ENCODE assay signal across 18 cellular contexts in genomic region chr1:45722809-45723208, GRCh38. TPM values are rescaled to one million over a fixed set of nuclear protein-coding genes. Genes with fewer than 3 reads are reported as not detected.
DNase-seq lines count a peak whose midpoint lies in the region; ATAC-seq, FAIRE-seq and TF ChIP-seq lines count a peak whose summit lies in the region.
"Had no signal": no experiment of that assay in that cellular context is flagged by ENCODE, and none has a peak within 500 bp of the region (broad histone marks: within the 10 kb centered on the region; RNA-seq: fewer than 3 reads in every experiment).

No MANE protein-coding gene starts in this region.

- peak; percentile 10 for DNase-seq in GM04504 (ENCODE audit: low read depth)
- peak; percentile 64 for DNase-seq in NB4 (ENCODE audit: low read depth)
- DNase-seq in erythroblast (lab: John Stamatoyannopoulos, UW): peak; percentile 25 to 73
- DNase-seq in osteocyte (ENCODE audit: extremely low spot score, unreplicated experiment): no peak
- DNase-seq in NCI-H2029 (lab: John Stamatoyannopoulos, UW): no peak
- no peak for DNase-seq in D721Med (ENCODE audit: insufficient read length, low spot score)
- DNase-seq in NCI-H2081 (lab: John Stamatoyannopoulos, UW): no peak
- DNase-seq: activated CD4-positive, alpha-beta T cell treated with anti-CD3 and anti-CD28 coated beads, Interleukin-2, amount 50 U/mL, for 48 hours; activated T-cell treated with anti-CD3 and anti-CD28 coated beads, Interleukin-2, amount 50 U/mL, for 4 hours; CD4-positive, CD25-positive, alpha-beta regulatory T cell; DMS79; NCI-H1436; stimulated activated naive CD8-positive, alpha-beta T cell treated with anti-CD3 and anti-CD28 coated beads, Interleukin-15, amount 100 ng/mL, for 72 hours had no signal

- no peak for ATAC-seq in GM18907 (IDR thresholded peaks at IDR 0.05; ENCODE audit: unreplicated experiment)
- ATAC-seq: activated naive CD4-positive, alpha-beta T cell treated with anti-CD3 and anti-CD28 coated beads, Interleukin-2, amount 50 U/mL, for 72 hours; activated T-cell treated with anti-CD3 and anti-CD28 coated beads, Interleukin-2, amount 50 U/mL, for 4 hours; stimulated activated naive CD8-positive, alpha-beta T cell treated with anti-CD3 and anti-CD28 coated beads, Interleukin-15, amount 100 ng/mL, for 72 hours had no signal

- H3K27ac Mint-ChIP-seq in osteocyte (ENCODE audit: unreplicated experiment): peak overlapping the region; percentile 33
- H3K27ac Mint-ChIP-seq: activated naive CD4-positive, alpha-beta T cell treated with anti-CD3 and anti-CD28 coated beads, Interleukin-2, amount 50 U/mL, for 72 hours; CD4-positive, CD25-positive, alpha-beta regulatory T cell; stimulated activated naive CD8-positive, alpha-beta T cell treated with anti-CD3 and anti-CD28 coated beads, Interleukin-15, amount 100 ng/mL, for 72 hours had no signal

- H3K4me3 Mint-ChIP-seq in osteocyte (ENCODE audit: unreplicated experiment): no peak overlapping the region
- H3K4me3 Mint-ChIP-seq: activated T-cell treated with anti-CD3 and anti-CD28 coated beads, Interleukin-2, amount 50 U/mL, for 4 hours; CD4-positive, CD25-positive, alpha-beta regulatory T cell; stimulated activated naive CD8-positive, alpha-beta T cell treated with anti-CD3 and anti-CD28 coated beads, Interleukin-15, amount 100 ng/mL, for 72 hours had no signal

- no peaks in the 10 kb centered on the region for H3K27me3 Mint-ChIP-seq in osteocyte (ENCODE audit: unreplicated experiment)
- H3K27me3 Mint-ChIP-seq: CD4-positive, CD25-positive, alpha-beta regulatory T cell; stimulated activated naive CD8-positive, alpha-beta T cell treated with anti-CD3 and anti-CD28 coated beads, Interleukin-15, amount 100 ng/mL, for 72 hours had no signal

- no peaks in the 10 kb centered on the region for H3K9me3 Mint-ChIP-seq in osteocyte (ENCODE audit: unreplicated experiment)
- H3K9me3 Mint-ChIP-seq: activated naive CD4-positive, alpha-beta T cell treated with anti-CD3 and anti-CD28 coated beads, Interleukin-2, amount 50 U/mL, for 72 hours; activated T-cell treated with anti-CD3 and anti-CD28 coated beads, Interleukin-2, amount 50 U/mL, for 4 hours; CD4-positive, CD25-positive, alpha-beta regulatory T cell; stimulated activated naive CD8-positive, alpha-beta T cell treated with anti-CD3 and anti-CD28 coated beads, Interleukin-15, amount 100 ng/mL, for 72 hours had no signal

- TF ChIP-seq POLR2A in NB4 (IDR thresholded peaks at IDR 0.05; ENCODE audit: extremely low read depth, insufficient read length): no peak
- TF ChIP-seq POLR2A in erythroblast (IDR thresholded peaks at IDR 0.05; ENCODE audit: low read length): no peak

- no peak overlapping the region for H3K4me3 ChIP-seq in NB4 (ENCODE audit: low read depth, low read length)
- H3K4me3 ChIP-seq: lung, prostate gland, SK-N-MC had no signal

- peaks cover 3% of the 10 kb centered on the region for H3K36me3 Mint-ChIP-seq in osteocyte (ENCODE audit: unreplicated experiment)
- H3K36me3 Mint-ChIP-seq: activated naive CD4-positive, alpha-beta T cell treated with anti-CD3 and anti-CD28 coated beads, Interleukin-2, amount 50 U/mL, for 72 hours had no signal

- peaks cover 24% of the 10 kb centered on the region for H3K4me1 Mint-ChIP-seq in osteocyte (ENCODE audit: unreplicated experiment)
- H3K4me1 Mint-ChIP-seq: stimulated activated naive CD8-positive, alpha-beta T cell treated with anti-CD3 and anti-CD28 coated beads, Interleukin-15, amount 100 ng/mL, for 72 hours had no signal

- TF ChIP-seq CTCF in NB4 (IDR thresholded peaks at IDR 0.05; ENCODE audit: low read depth, low read length) (no peak), osteocyte (IDR thresholded peaks at IDR 0.05) (no peak), D721Med (IDR thresholded peaks at IDR 0.05; ENCODE audit: insufficient read depth, missing control alignments) (no peak)

- no peak for FAIRE-seq in D721Med (lab: Jason Lieb, UNC)

RNA-seq across cellular contexts. Expression of gene IPP, which starts 27.6 kb away (rescaled TPM):
- 21.9 and 24.9 TPM in 2 replicates for total RNA-seq in osteocyte

RNA-seq across cellular contexts. Expression of gene TMEM69, which starts 34.8 kb away (rescaled TPM):
- total RNA-seq in osteocyte: 20.0 and 23.1 TPM in 2 replicates

RNA-seq across cellular contexts. Expression of gene GPBP1L1, which starts 36.5 kb away (rescaled TPM):
- 87.2 and 96.0 TPM in 2 replicates for total RNA-seq in osteocyte

Comparison
In these comparisons a context has a peak if more than half of its experiments do, and no peak if none do; other contexts are left out.
1. DNase-seq: peak in GM04504 (single experiment), NB4 (single experiment) and erythroblast (2 of 2); none in osteocyte (single experiment), NCI-H2029 (single experiment), D721Med (single experiment) and NCI-H2081 (0 of 2).